In genomic region chr5:11398728-11399127, GRCh38 we compare ENCODE assay signal across 25 cellular contexts.
"Had no signal": no experiment of that assay in that cellular context is flagged by ENCODE, and none has a peak within 500 bp of the region (broad histone marks: within the 10 kb centered on the region; RNA-seq: fewer than 3 reads in every experiment).

No MANE protein-coding gene starts in this region.

- H3K36me3 ChIP-seq: neural progenitor cell, neutrophil, sigmoid colon, spleen, tibial nerve, uterus had no signal

- H3K27me3 Mint-ChIP-seq: stimulated activated naive CD8-positive, alpha-beta T cell treated with anti-CD3 and anti-CD28 coated beads, Interleukin-15, amount 100 ng/mL, for 72 hours had no signal

- H3K4me1 Mint-ChIP-seq: immature natural killer cell; mesothelial cell of epicardium; naive B cell; natural killer cell; stimulated activated effector memory CD8-positive, alpha-beta T cell treated with anti-CD3 and anti-CD28 coated beads, Interleukin-12 subunit alpha, Interleukin-12 subunit beta, amount 100 ng/mL, for 72 hours; stimulated activated naive CD8-positive, alpha-beta T cell treated with anti-CD3 and anti-CD28 coated beads, Interleukin-15, amount 100 ng/mL, for 72 hours had no signal

- H3K9me3 ChIP-seq: neutrophil, psoas muscle, sigmoid colon, spleen, tibial nerve, uterus had no signal

- H3K27ac ChIP-seq: neural progenitor cell, neutrophil, parathyroid adenoma, psoas muscle, sigmoid colon, spleen, tibial nerve, uterus had no signal

- H3K9me3 Mint-ChIP-seq: mesothelial cell of epicardium; naive B cell; natural killer cell; nephron progenitor cell; neural progenitor cell; stimulated activated naive CD8-positive, alpha-beta T cell treated with anti-CD3 and anti-CD28 coated beads, Interleukin-15, amount 100 ng/mL, for 72 hours; type B pancreatic cell had no signal

- H3K27ac Mint-ChIP-seq: immature natural killer cell; mesothelial cell of epicardium; naive B cell; natural killer cell; nephron progenitor cell; neural progenitor cell; stimulated activated effector memory CD8-positive, alpha-beta T cell treated with anti-CD3 and anti-CD28 coated beads, Interleukin-12 subunit alpha, Interleukin-12 subunit beta, amount 100 ng/mL, for 72 hours; stimulated activated naive CD8-positive, alpha-beta T cell treated with anti-CD3 and anti-CD28 coated beads, Interleukin-15, amount 100 ng/mL, for 72 hours; type B pancreatic cell had no signal

- H3K36me3 Mint-ChIP-seq: immature natural killer cell; mesothelial cell of epicardium; naive B cell; natural killer cell; stimulated activated effector memory CD8-positive, alpha-beta T cell treated with anti-CD3 and anti-CD28 coated beads, Interleukin-12 subunit alpha, Interleukin-12 subunit beta, amount 100 ng/mL, for 72 hours; type B pancreatic cell had no signal

- DNase-seq: hypothalamus; immature natural killer cell; mesendoderm; naive B cell; natural killer cell; nephron progenitor cell; occipital lobe; psoas muscle; sigmoid colon; small intestine; spleen; stimulated activated CD4-positive, alpha-beta T cell treated with anti-CD3 and anti-CD28 coated beads, Interleukin-4, amount 100 ng/mL, for 24 hours; stimulated activated naive CD4-positive, alpha-beta T cell treated with Interleukin-2 at 50 U/mL for 16 hours; stimulated activated naive CD8-positive, alpha-beta T cell treated with anti-CD3 and anti-CD28 coated beads, Interleukin-15, amount 100 ng/mL, for 72 hours; substantia nigra; uterus had no signal

- ATAC-seq: left lobe of liver; natural killer cell; psoas muscle; stimulated activated effector memory CD8-positive, alpha-beta T cell treated with anti-CD3 and anti-CD28 coated beads, Interleukin-12 subunit alpha, Interleukin-12 subunit beta, amount 100 ng/mL, for 72 hours; stimulated activated naive CD8-positive, alpha-beta T cell treated with anti-CD3 and anti-CD28 coated beads, Interleukin-15, amount 100 ng/mL, for 72 hours had no signal

- H3K27me3 ChIP-seq: neural progenitor cell, sigmoid colon, spleen, tibial nerve, uterus had no signal

- H3K4me1 ChIP-seq: parathyroid adenoma, psoas muscle, sigmoid colon, spleen, tibial nerve, uterus had no signal

- H3K4me3 ChIP-seq: lung, neural progenitor cell, psoas muscle, sigmoid colon, spleen, tibial nerve, uterus had no signal

- H3K4me3 Mint-ChIP-seq: immature natural killer cell; mesothelial cell of epicardium; naive B cell; natural killer cell; nephron progenitor cell; neural progenitor cell; stimulated activated effector memory CD8-positive, alpha-beta T cell treated with anti-CD3 and anti-CD28 coated beads, Interleukin-12 subunit alpha, Interleukin-12 subunit beta, amount 100 ng/mL, for 72 hours; stimulated activated naive CD8-positive, alpha-beta T cell treated with anti-CD3 and anti-CD28 coated beads, Interleukin-15, amount 100 ng/mL, for 72 hours; type B pancreatic cell had no signal
